28 cellular contexts compared by ENCODE assay signal in genomic region chr1:211875541-211875940, GRCh38.
"Had no signal": no experiment of that assay in that cellular context is flagged by ENCODE, and none has a peak within 500 bp of the region (broad histone marks: within the 10 kb centered on the region; RNA-seq: fewer than 3 reads in every experiment).

No MANE protein-coding gene starts in this region.

- H3K27ac Mint-ChIP-seq: dendritic cell treated with granulocyte-macrophage colony-stimulating factor and Interleukin-4, amounts not matched to agents 40 ng/mL and 50 ng/mL, for 4 days; effector memory CD8-positive, alpha-beta T cell; endodermal cell had no signal

- FAIRE-seq: colon, endometrium, endothelial cell of umbilical vein, frontal cortex had no signal

- DNase-seq: colonic mucosa; cortex of kidney; dermis blood vessel endothelial cell; dorsolateral prefrontal cortex; effector CD4-positive, alpha-beta T cell; effector CD8-positive, alpha-beta T cell; effector memory CD4-positive, alpha-beta T cell; effector memory CD8-positive, alpha-beta T cell; endodermal cell; erythroblast; esophagus squamous epithelium; foreskin fibroblast; foreskin keratinocyte; foreskin melanocyte; gastrocnemius medialis; glutamatergic neuron; heart left ventricle; heart right ventricle had no signal

- H3K27me3 ChIP-seq: colonic mucosa, dorsolateral prefrontal cortex, foreskin keratinocyte, gastrocnemius medialis, gastroesophageal sphincter, heart right ventricle, hepatocyte had no signal

- H3K4me2 ChIP-seq: hepatocyte had no signal

- H3K9me3 Mint-ChIP-seq: dendritic cell treated with granulocyte-macrophage colony-stimulating factor and Interleukin-4, amounts not matched to agents 40 ng/mL and 50 ng/mL, for 4 days; effector memory CD8-positive, alpha-beta T cell had no signal

- H3K79me2 ChIP-seq: hepatocyte had no signal

- ATAC-seq: effector memory CD8-positive, alpha-beta T cell; esophagus mucosa; foreskin keratinocyte; gastrocnemius medialis; gastroesophageal sphincter had no signal

- H3K9me3 ChIP-seq: colonic mucosa, esophagus squamous epithelium, gastrocnemius medialis, heart left ventricle had no signal

- H3K4me1 ChIP-seq: colonic mucosa, esophagus squamous epithelium, foreskin keratinocyte, gastrocnemius medialis, gastroesophageal sphincter, heart left ventricle, heart right ventricle had no signal

- H3K4me3 ChIP-seq: colonic mucosa, coronary artery, dorsolateral prefrontal cortex, esophagus squamous epithelium, gastrocnemius medialis, gastroesophageal sphincter, heart left ventricle, heart right ventricle, hepatocyte had no signal

- H3K27ac ChIP-seq: colonic mucosa, coronary artery, dorsolateral prefrontal cortex, epithelial cell of prostate, esophagus squamous epithelium, foreskin keratinocyte, gastrocnemius medialis, gastroesophageal sphincter, heart left ventricle, heart right ventricle, hepatocyte had no signal

- H3K36me3 ChIP-seq: colonic mucosa, esophagus squamous epithelium, gastrocnemius medialis, gastroesophageal sphincter, heart left ventricle, heart right ventricle had no signal

- H2AFZ ChIP-seq: hepatocyte had no signal
